In genomic region chr22:38699784-38700183, GRCh38 we compare ENCODE assay signal across 6 cellular contexts. TPM values are rescaled to one million over a fixed set of nuclear protein-coding genes. Genes with fewer than 3 reads are reported as not detected.
DNase-seq lines count a peak whose midpoint lies in the region; ATAC-seq, FAIRE-seq and TF ChIP-seq lines count a peak whose summit lies in the region.

No MANE protein-coding gene starts in this region.

- no peak overlapping the region for H2AK5ac ChIP-seq in H9 (ENCODE audit: insufficient read length, low read length)

- no peak overlapping the region for H4K5ac ChIP-seq in H9 (ENCODE audit: insufficient read length, low read depth, low read length)

- peaks cover 9% of the 10 kb centered on the region for H3K4me1 ChIP-seq in H9 (ENCODE audit: insufficient read depth, low read length)
- peaks cover 41% of the 10 kb centered on the region for H3K4me1 ChIP-seq in mucosa of descending colon (ENCODE audit: low read depth)

- no peak overlapping the region for H3K23ac ChIP-seq in H9 (ENCODE audit: insufficient read length, low read depth, low read length)

- no peak for DNase-seq in H9
- peak; percentile 53 for DNase-seq in amniotic epithelial cell (ENCODE audit: low read depth)
- no peak for DNase-seq in mucosa of descending colon
- DNase-seq in HTR-8/SVneo (ENCODE audit: insufficient read length, low spot score) = no peak

- H3K4me3 Mint-ChIP-seq in H9 = peak overlapping the region; percentile 93 to 99

- WGBS in H9 (ENCODE audit: extremely low coverage, insufficient read length, low lambda C conversion rate) = no CpG with 5 or more reads among the region's 6 CpGs

- no peaks in the 10 kb centered on the region for H3K79me1 ChIP-seq in H9 (ENCODE audit: insufficient read depth, low read depth, low read length, poor library complexity, severe bottlenecking)

- no peak overlapping the region for H3K4ac ChIP-seq in H9 (ENCODE audit: low read depth, low read length)

- H2BK20ac ChIP-seq in H9 (ENCODE audit: low read depth, low read length, poor library complexity, severe bottlenecking) = no peak overlapping the region

- no peaks in the 10 kb centered on the region for H4K20me1 ChIP-seq in H9 (ENCODE audit: control insufficient read depth, insufficient read depth, insufficient read length)

- no peaks in the 10 kb centered on the region; the same call in 1 of the 2 replicates for H3K27me3 Mint-ChIP-seq in H9 (ENCODE audit: low read depth)

- no peak overlapping the region for H2BK5ac ChIP-seq in H9 (ENCODE audit: insufficient read length, low read length)

- no peaks in the 10 kb centered on the region for H3K9me3 Mint-ChIP-seq in H9

- peak overlapping the region; percentile 66 for H3K4me3 ChIP-seq in mucosa of descending colon

- peaks cover 11% of the 10 kb centered on the region for H3K23me2 ChIP-seq in H9 (ENCODE audit: insufficient read length, low read depth, low read length, poor library complexity, severe bottlenecking)

- H2BK120ac ChIP-seq in H9 (ENCODE audit: low read depth, low read length, poor library complexity, severe bottlenecking) = no peak overlapping the region

- peaks cover 7 to 26% (median 8%) of the 10 kb centered on the region in 3 experiments; a peak in 6 of 7 replicates for H3K36me3 Mint-ChIP-seq in H9 (ENCODE audit: insufficient read depth in 1 of 3, low read depth in 3 of 3)

- H4K91ac ChIP-seq in H9 (ENCODE audit: insufficient read length, low read depth, low read length) = no peak overlapping the region

- no peak overlapping the region for H3K56ac ChIP-seq in H9 (ENCODE audit: insufficient read length, low read depth, low read length)

- no peaks in the 10 kb centered on the region for H3K9me3 ChIP-seq in H9 (ENCODE audit: control insufficient read depth, low read depth, low read length)
- no peaks in the 10 kb centered on the region for H3K9me3 ChIP-seq in mucosa of descending colon

- H3T11ph ChIP-seq in H9 (ENCODE audit: low read length) = no peak overlapping the region

- H4K8ac ChIP-seq in H9 (replicated peaks; ENCODE audit: insufficient read length, low read depth, low read length) = no peak overlapping the region

- H3K9ac ChIP-seq in H9 (ENCODE audit: extremely low read depth, insufficient read length, low read length) = peak overlapping the region; percentile 50

- no peaks in the 10 kb centered on the region for H3K36me3 ChIP-seq in mucosa of descending colon (ENCODE audit: low read depth)

- intact Hi-C loops in mucosa of descending colon (cut with DNase I, micrococcal nuclease) = no loop called here

- no peak for ATAC-seq in mucosa of descending colon
- no peak for ATAC-seq in GM18519 (IDR thresholded peaks at IDR 0.05; ENCODE audit: low FRiP score, unreplicated experiment)
- ATAC-seq in HG02973 (IDR thresholded peaks at IDR 0.05; ENCODE audit: unreplicated experiment) = no peak

- peaks cover 9% of the 10 kb centered on the region for H3K79me2 ChIP-seq in H9 (ENCODE audit: insufficient read depth, low read length)

- TF ChIP-seq CTCF in H9 (conservative IDR thresholded peaks at IDR 0.05) (no peak), mucosa of descending colon (IDR thresholded peaks at IDR 0.05) (no peak)

- no peak overlapping the region for H3K14ac ChIP-seq in H9 (ENCODE audit: insufficient read depth, low read length)

- no peak overlapping the region for H2BK15ac ChIP-seq in H9 (ENCODE audit: low read depth, low read length)

- H3K27ac Mint-ChIP-seq in H9 = peak overlapping the region in 1 of 3 experiments; percentile 83; a peak in 2 of 7 replicates

- H3K27ac ChIP-seq in H9 (ENCODE audit: insufficient read length, low read depth, low read length) = no peak overlapping the region

- H3K4me2 ChIP-seq in H9 (ENCODE audit: insufficient read depth, insufficient read length, low read length) = peak overlapping the region; percentile 72

- H3K4me1 Mint-ChIP-seq in H9 = peaks cover 45 to 56% of the 10 kb centered on the region in 2 experiments

- FAIRE-seq in HTR-8/SVneo (lab: Jason Lieb, UNC) = no peak

- H3K18ac ChIP-seq in H9 (ENCODE audit: insufficient read length, low read depth, low read length) = no peak overlapping the region

- no peaks in the 10 kb centered on the region for H3K27me3 ChIP-seq in H9 (ENCODE audit: insufficient read depth, low read length)

- H2BK12ac ChIP-seq in H9 (ENCODE audit: insufficient read length, low read depth, low read length) = no peak overlapping the region

- H2AFZ ChIP-seq in H9 (ENCODE audit: low read length) = no peak overlapping the region

RNA-seq across cellular contexts. Expression of gene JOSD1, which starts 1.0 kb away (rescaled TPM):
- total RNA-seq in H9 (2021) (18.3 and 19.2 TPM in 2 replicates), mucosa of descending colon (10 to 100 TPM; 82.5 to 98.3 (median 87.9) TPM)

RNA-seq across cellular contexts. Expression of gene GTPBP1, which starts 6.0 kb away (rescaled TPM):
- total RNA-seq in H9 (2021) (108 TPM in 2 replicates), mucosa of descending colon (10 to 100 TPM; 73.1 to 96.8 (median 76.8) TPM)

RNA-seq across cellular contexts. Expression of gene TOMM22, which starts 18.0 kb away (rescaled TPM):
- total RNA-seq in H9 (2021) = 128 TPM in 2 replicates
- total RNA-seq in mucosa of descending colon = 10 to 100 TPM; 64.5 to 84.4 (median 72.4) TPM

RNA-seq across cellular contexts. Expression of gene CBY1, which starts 43.3 kb away (rescaled TPM):
- total RNA-seq in H9 (2021) (24.8 and 26.6 TPM in 2 replicates), mucosa of descending colon (10 to 100 TPM; 22.8 to 46.5 (median 30.0) TPM)

RNA-seq across cellular contexts. Expression of gene FAM227A, which starts 43.6 kb away (rescaled TPM):
- total RNA-seq in H9 (2021) (3.6 and 4.2 TPM in 2 replicates), mucosa of descending colon (1 to 10 TPM in 2 of 3 donors, under 1 TPM in 1; 0.52 to 1.5 (median 1.3) TPM)
